Comparison of ENCODE assay signal across 13 cellular contexts in genomic region chr10:64573625-64574325, GRCh38.
"Had no signal": no experiment of that assay in that cellular context is flagged by ENCODE, and none has a peak within 500 bp of the region (broad histone marks: within the 10 kb centered on the region; RNA-seq: fewer than 3 reads in every experiment).

No MANE protein-coding gene starts in this region.

- H3K27me3 Mint-ChIP-seq: activated CD4-positive, alpha-beta memory T cell treated with anti-CD3 and anti-CD28 coated beads for 36 hours; activated naive CD8-positive, alpha-beta T cell treated with anti-CD3 and anti-CD28 coated beads for 36 hours had no signal

- H3K27ac ChIP-seq: left ventricle myocardium inferior, parathyroid adenoma, skin epidermis had no signal

- H3K4me3 ChIP-seq: left ventricle myocardium inferior, skin epidermis had no signal

- H3K4me3 Mint-ChIP-seq: activated CD4-positive, alpha-beta memory T cell treated with anti-CD3 and anti-CD28 coated beads for 36 hours; activated naive CD8-positive, alpha-beta T cell treated with anti-CD3 and anti-CD28 coated beads for 36 hours; neural crest cell had no signal

- H3K4me1 Mint-ChIP-seq: activated naive CD8-positive, alpha-beta T cell treated with anti-CD3 and anti-CD28 coated beads for 36 hours; neural crest cell had no signal

- DNase-seq: activated CD4-positive, alpha-beta memory T cell treated with anti-CD3 and anti-CD28 coated beads for 36 hours; activated gamma-delta T cell treated with Interleukin-2 at 50 U/mL for 16 hours; activated naive CD8-positive, alpha-beta T cell treated with anti-CD3 and anti-CD28 coated beads for 36 hours; activated T-cell treated with anti-CD3 and anti-CD28 coated beads, Interleukin-2, amount 50 U/mL, for 48 hours; foreskin melanocyte; left ventricle myocardium inferior; retina; SW 1271; T-helper 9 cell; trophoblast cell had no signal

- H3K36me3 ChIP-seq: left ventricle myocardium inferior had no signal

- H3K36me3 Mint-ChIP-seq: activated CD4-positive, alpha-beta memory T cell treated with anti-CD3 and anti-CD28 coated beads for 36 hours; activated naive CD8-positive, alpha-beta T cell treated with anti-CD3 and anti-CD28 coated beads for 36 hours had no signal

- H3K27ac Mint-ChIP-seq: activated CD4-positive, alpha-beta memory T cell treated with anti-CD3 and anti-CD28 coated beads for 36 hours; activated naive CD8-positive, alpha-beta T cell treated with anti-CD3 and anti-CD28 coated beads for 36 hours had no signal

- H3K4me1 ChIP-seq: left ventricle myocardium inferior, parathyroid adenoma had no signal
